Comparison of ENCODE assay signal across 23 cellular contexts in the genomic region with DNA sequence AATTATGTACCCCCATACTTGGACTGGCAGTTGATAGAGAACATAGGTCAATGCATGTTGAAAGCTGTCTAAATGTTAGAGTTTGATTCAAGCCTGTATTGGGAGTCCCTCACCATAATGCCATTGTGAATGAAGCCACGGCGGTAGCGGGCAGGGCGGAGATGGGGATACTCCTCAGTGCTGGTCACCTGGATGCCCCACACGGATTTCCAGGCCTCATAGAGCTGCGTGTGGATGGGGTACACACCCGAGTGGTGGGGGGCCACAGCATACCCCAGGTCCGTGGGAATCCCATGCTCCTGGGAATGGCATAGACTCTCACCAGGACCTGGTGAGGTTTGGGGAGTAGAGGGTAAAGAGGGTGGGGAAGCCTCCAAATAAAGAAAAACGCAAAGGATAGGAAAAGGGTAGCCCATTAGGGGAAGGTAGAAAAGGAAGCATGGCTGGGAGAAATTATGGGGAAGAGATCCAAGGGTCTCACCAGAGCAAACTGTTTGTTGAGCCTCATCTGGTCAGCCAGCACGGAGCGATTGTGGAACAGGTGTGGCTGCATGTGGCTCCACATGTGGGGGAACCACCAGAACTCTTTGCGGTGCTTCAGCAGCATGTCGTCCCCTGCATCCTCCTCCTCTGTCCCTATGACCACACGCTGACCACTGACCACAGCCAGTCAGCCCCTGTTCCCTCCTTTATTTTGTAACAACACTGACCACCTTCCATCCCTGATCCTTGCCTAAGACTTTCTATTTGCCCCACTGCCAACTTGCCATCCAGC. TPM values are rescaled to one million over a fixed set of nuclear protein-coding genes. Genes with fewer than 3 reads are reported as not detected.
A peak's percentile ranks its signal among the peaks of the same experiment; 100 is the strongest.
DNase-seq lines count a peak whose midpoint lies in the region; ATAC-seq, FAIRE-seq and TF ChIP-seq lines count a peak whose summit lies in the region.
"Had no signal": no experiment of that assay in that cellular context is flagged by ENCODE, and none has a peak within 500 bp of the region (broad histone marks: within the 10 kb centered on the region; RNA-seq: fewer than 3 reads in every experiment).

No MANE protein-coding gene starts in this region.

- TF ChIP-seq EP300 in K562 (IDR thresholded peaks at IDR 0.05; ENCODE audit: low read length), result no peak

- WGBS in K562 (ENCODE audit: insufficient coverage, low coverage, missing lambda C conversion rate), result 82% methylated on average over 14 of the region's 14 CpGs

- H3K27me3 ChIP-seq in CD4-positive, alpha-beta memory T cell (ENCODE audit: insufficient read depth, low read length), result no peaks in the 10 kb centered on the region
- no peaks in the 10 kb centered on the region for H3K27me3 ChIP-seq in K562 (ENCODE audit: control insufficient read depth in 2 of 2, insufficient read depth in 2 of 2, low read length in 2 of 2)
- no peaks in the 10 kb centered on the region for H3K27me3 ChIP-seq in PC-9 (ENCODE audit: insufficient read depth, low read depth)
- H3K27me3 ChIP-seq: BLaER1 treated with 17β-estradiol and CSF1 and Interleukin-3, amounts not matched to agents 10 nM and 100 nM; brain microvascular endothelial cell had no signal

- no peaks in the 10 kb centered on the region for H3K9me3 ChIP-seq in CD4-positive, alpha-beta memory T cell (ENCODE audit: control insufficient read depth in 1 of 2, low read length in 2 of 2)
- no peaks in the 10 kb centered on the region for H3K9me3 ChIP-seq in K562 (replicated peaks; ENCODE audit: control insufficient read depth, insufficient read depth, low read depth, low read length)
- H3K9me3 ChIP-seq in PC-9 (ENCODE audit: insufficient read depth, low read depth), result no peaks in the 10 kb centered on the region
- H3K9me3 ChIP-seq: BLaER1 treated with 17β-estradiol and CSF1 and Interleukin-3, amounts not matched to agents 10 nM and 100 nM had no signal

- H2AFZ ChIP-seq in K562 (ENCODE audit: low read depth, low read length) (no peak overlapping the region), PC-9 (no peak overlapping the region)

- no peak for TF ChIP-seq RAD21 in K562 (CRISPR knock-in tag; conservative IDR thresholded peaks at IDR 0.05 in 1 of 2, IDR thresholded peaks at IDR 0.05 in 1 of 2)

- peak overlapping the region; percentile 88 for H3K27ac Mint-ChIP-seq in activated T-cell treated with anti-CD3 and anti-CD28 coated beads, Interleukin-2, amount 50 U/mL, for 72 hours
- H3K27ac Mint-ChIP-seq in CD4-positive, alpha-beta memory T cell, result peak overlapping the region in 6 of 7 donors; percentile 17 to 88 (median 68)
- peak overlapping the region; percentile 81 for H3K27ac Mint-ChIP-seq in stimulated activated effector memory CD8-positive, alpha-beta T cell treated with anti-CD3 and anti-CD28 coated beads, Interleukin-12 subunit alpha, Interleukin-12 subunit beta, amount 100 ng/mL, for 72 hours
- H3K27ac Mint-ChIP-seq: mesothelial cell of epicardium had no signal

- ATAC-seq in activated T-cell treated with anti-CD3 and anti-CD28 coated beads, Interleukin-2, amount 50 U/mL, for 72 hours (replicated peaks in 1 of 2), result no peak
- ATAC-seq in activated T-cell treated with anti-CD3 and anti-CD28 coated beads, Interleukin-2, amount 50 U/mL, for 4 hours, result no peak
- no peak for ATAC-seq in K562
- ATAC-seq in stimulated activated effector memory CD8-positive, alpha-beta T cell treated with anti-CD3 and anti-CD28 coated beads, Interleukin-12 subunit alpha, Interleukin-12 subunit beta, amount 100 ng/mL, for 72 hours, result no peak

- H4K20me1 ChIP-seq in K562 (replicated peaks; ENCODE audit: control insufficient read depth, insufficient read depth, low read length), result peaks cover 5% of the 10 kb centered on the region; the same call in 1 of the 2 replicates
- H4K20me1 ChIP-seq in PC-9 (ENCODE audit: insufficient read depth), result no peaks in the 10 kb centered on the region

- intact Hi-C loops in CD4-positive, alpha-beta memory T cell (cut with micrococcal nuclease), result no loop called here
- intact Hi-C loops in K562 (cut with micrococcal nuclease), result no loop called here
- intact Hi-C loops in PC-9 (cut with micrococcal nuclease; ENCODE audit: unreplicated experiment), result no loop called here

- FAIRE-seq in K562 (lab: Jason Lieb, UNC), result no peak
- FAIRE-seq: GM19239, urothelium cell line had no signal

- H3K36me3 Mint-ChIP-seq in activated T-cell treated with anti-CD3 and anti-CD28 coated beads, Interleukin-2, amount 50 U/mL, for 72 hours (ENCODE audit: insufficient read depth in 2 of 2), result peaks cover 28 to 47% of the 10 kb centered on the region in 2 donors
- H3K36me3 Mint-ChIP-seq in activated T-cell treated with anti-CD3 and anti-CD28 coated beads, Interleukin-2, amount 50 U/mL, for 4 hours (ENCODE audit: insufficient read depth), result peaks cover 47% of the 10 kb centered on the region
- peaks cover 57 to 77% of the 10 kb centered on the region in 2 donors for H3K36me3 Mint-ChIP-seq in CD4-positive, alpha-beta memory T cell
- peaks cover 96% of the 10 kb centered on the region for H3K36me3 Mint-ChIP-seq in stimulated activated effector memory CD8-positive, alpha-beta T cell treated with anti-CD3 and anti-CD28 coated beads, Interleukin-12 subunit alpha, Interleukin-12 subunit beta, amount 100 ng/mL, for 72 hours

- no peak overlapping the region for H3K27ac ChIP-seq in CD4-positive, alpha-beta memory T cell (ENCODE audit: low read depth, low read length)
- H3K27ac ChIP-seq in K562 (ENCODE audit: extremely low read depth, low read depth, low read length) (no peak overlapping the region), PC-9 (no peak overlapping the region)
- H3K27ac ChIP-seq: brain microvascular endothelial cell had no signal

- H3K9me3 Mint-ChIP-seq in activated T-cell treated with anti-CD3 and anti-CD28 coated beads, Interleukin-2, amount 50 U/mL, for 72 hours, result no peaks in the 10 kb centered on the region
- H3K9me3 Mint-ChIP-seq in activated T-cell treated with anti-CD3 and anti-CD28 coated beads, Interleukin-2, amount 50 U/mL, for 4 hours, result no peaks in the 10 kb centered on the region
- no peaks in the 10 kb centered on the region for H3K9me3 Mint-ChIP-seq in CD4-positive, alpha-beta memory T cell
- no peaks in the 10 kb centered on the region for H3K9me3 Mint-ChIP-seq in stimulated activated effector memory CD8-positive, alpha-beta T cell treated with anti-CD3 and anti-CD28 coated beads, Interleukin-12 subunit alpha, Interleukin-12 subunit beta, amount 100 ng/mL, for 72 hours
- H3K9me3 Mint-ChIP-seq: mesothelial cell of epicardium had no signal

- no peak for DNase-seq in activated T-cell treated with anti-CD3 and anti-CD28 coated beads, Interleukin-2, amount 50 U/mL, for 72 hours
- no peak for DNase-seq in activated T-cell treated with anti-CD3 and anti-CD28 coated beads, Interleukin-2, amount 50 U/mL, for 4 hours
- DNase-seq in CD4-positive, alpha-beta memory T cell, result no peak
- no peak for DNase-seq in K562 (ENCODE audit: extremely low read depth in 1 of 4, low spot score in 3 of 4)
- no peak for DNase-seq in stimulated activated effector memory CD8-positive, alpha-beta T cell treated with anti-CD3 and anti-CD28 coated beads, Interleukin-12 subunit alpha, Interleukin-12 subunit beta, amount 100 ng/mL, for 72 hours (ENCODE audit: low spot score in 2 of 2)
- DNase-seq in PC-9, result no peak
- no peak for DNase-seq in OCI-M1 (lab: John Stamatoyannopoulos, UW)
- DNase-seq in midbrain (lab: John Stamatoyannopoulos, UW), result no peak
- DNase-seq: activated CD4-positive, alpha-beta T cell treated with anti-CD3 and anti-CD28 coated beads for 1 hour; activated CD8-positive, alpha-beta memory T cell treated with anti-CD3 and anti-CD28 coated beads, Interleukin-2, amount 50 U/mL, for 48 hours; brain microvascular endothelial cell; cortex of kidney; DMS153; GDM1; glutamatergic neuron; NCI-H1417 treated with DMSO at 0.1 percent for 48 hours; NCI-H524 treated with DMSO at 0.1 percent for 48 hours; stimulated activated CD4-positive, alpha-beta T cell treated with anti-CD3 and anti-CD28 coated beads, Interleukin-2, amount 100 ng/mL, for 48 hours had no signal

- H3K4me3 Mint-ChIP-seq in activated T-cell treated with anti-CD3 and anti-CD28 coated beads, Interleukin-2, amount 50 U/mL, for 72 hours, result peak overlapping the region; percentile 43 to 60
- no peak overlapping the region for H3K4me3 Mint-ChIP-seq in activated T-cell treated with anti-CD3 and anti-CD28 coated beads, Interleukin-2, amount 50 U/mL, for 4 hours
- H3K4me3 Mint-ChIP-seq in CD4-positive, alpha-beta memory T cell, result peak overlapping the region in 3 of 8 donors; percentile 25 to 50 (median 49)
- H3K4me3 Mint-ChIP-seq in stimulated activated effector memory CD8-positive, alpha-beta T cell treated with anti-CD3 and anti-CD28 coated beads, Interleukin-12 subunit alpha, Interleukin-12 subunit beta, amount 100 ng/mL, for 72 hours, result peak overlapping the region; percentile 3
- H3K4me3 Mint-ChIP-seq: mesothelial cell of epicardium had no signal

- H3K4me1 Mint-ChIP-seq in activated T-cell treated with anti-CD3 and anti-CD28 coated beads, Interleukin-2, amount 50 U/mL, for 72 hours (ENCODE audit: low read depth), result peaks cover 73% of the 10 kb centered on the region
- H3K4me1 Mint-ChIP-seq in activated T-cell treated with anti-CD3 and anti-CD28 coated beads, Interleukin-2, amount 50 U/mL, for 4 hours (ENCODE audit: low read depth), result peaks cover 50% of the 10 kb centered on the region
- H3K4me1 Mint-ChIP-seq in CD4-positive, alpha-beta memory T cell, result peaks cover 32 to 61% (median 42%) of the 10 kb centered on the region in 4 donors
- peaks cover 64% of the 10 kb centered on the region for H3K4me1 Mint-ChIP-seq in stimulated activated effector memory CD8-positive, alpha-beta T cell treated with anti-CD3 and anti-CD28 coated beads, Interleukin-12 subunit alpha, Interleukin-12 subunit beta, amount 100 ng/mL, for 72 hours

- POLR2A ChIA-PET in CD4-positive, alpha-beta memory T cell (lab: Charles Lee; ENCODE audit: partially characterized antibody), result interaction anchor here (0.8 to 1.9 kb wide), 4 partner anchors 10 to 63 kb away, joined by 3 to 6 read pairs (median 4); partner anchors contain the start of gene ZSWIM8
- POLR2A ChIA-PET in K562 (lab: Yijun Ruan, JAX) (interaction anchor here (0.6 to 3.6 kb wide), 4 partner anchors 7 to 669 kb away, joined by 3 to 20 read pairs (median 4); no protein-coding TSS in a partner anchor), PC-9 (lab: Charles Lee; ENCODE audit: unreplicated experiment) (no interaction called here)

- no peak for TF ChIP-seq CTCF in K562 (IDR thresholded peaks at IDR 0.05 in 2 of 3, conservative IDR thresholded peaks at IDR 0.05 in 1 of 3; ENCODE audit: insufficient read depth in 2 of 3, low read depth in 1 of 3, low read length in 3 of 3)
- TF ChIP-seq CTCF in PC-9 (conservative IDR thresholded peaks at IDR 0.05), result no peak

- peaks cover 46% of the 10 kb centered on the region for H3K4me1 ChIP-seq in CD4-positive, alpha-beta memory T cell (ENCODE audit: insufficient read depth, low read length)
- H3K4me1 ChIP-seq in K562 (replicated peaks in 1 of 2; ENCODE audit: control insufficient read depth in 2 of 2, insufficient read depth in 2 of 2, low read length in 2 of 2) (peaks cover 23 to 34% of the 10 kb centered on the region in 2 experiments), PC-9 (replicated peaks; ENCODE audit: insufficient read depth) (peaks cover 5% of the 10 kb centered on the region; the same call in 1 of the 2 replicates)

- peaks cover 12% of the 10 kb centered on the region; the same call in 1 of the 2 replicates for H3F3A ChIP-seq in PC-9 (ENCODE audit: insufficient read depth, low read depth)

- CTCF ChIA-PET in CD4-positive, alpha-beta memory T cell (lab: Charles Lee; ENCODE audit: partially characterized antibody), result interaction anchor here (0.8 to 1.5 kb wide), 3 partner anchors 22 to 134 kb away, joined by 3 read pairs; no protein-coding TSS in a partner anchor
- CTCF ChIA-PET in K562 (lab: Yijun Ruan, JAX; ENCODE audit: low intra/inter-chr PET ratio), result no interaction called here
- CTCF ChIA-PET in PC-9 (lab: Charles Lee), result no interaction called here

- in situ Hi-C loops in K562 (cut with MboI), result no loop called here

- peak overlapping the region in 1 of 2 experiments; percentile 76; a peak in 2 of 4 replicates for H3K9ac ChIP-seq in K562 (ENCODE audit: insufficient read depth in 1 of 2, low read depth in 2 of 2, low read length in 2 of 2)

- H3K4me2 ChIP-seq in K562 (ENCODE audit: insufficient read depth, low read length) (no peak overlapping the region), PC-9 (no peak overlapping the region)
- H3K4me2 ChIP-seq: smooth muscle cell had no signal

- BruUV-seq in K562 (replicated peaks; lab: Mats Ljungman, UMichigan) (no TSS peak), PC-9 (replicated peaks; lab: Mats Ljungman, UMichigan) (no TSS peak)

- peaks cover 63% of the 10 kb centered on the region for H3K36me3 ChIP-seq in CD4-positive, alpha-beta memory T cell (ENCODE audit: insufficient read depth, low read length)
- H3K36me3 ChIP-seq in K562 (ENCODE audit: control insufficient read depth, insufficient read depth, low read length) (peaks cover 67% of the 10 kb centered on the region), PC-9 (ENCODE audit: low read depth) (0 out of 2 replicates have a peak, but pooled peaks cover 19% of the 10 kb centered on the region)

- H3K9me1 ChIP-seq in K562 (ENCODE audit: control insufficient read depth, insufficient read depth, low read length), result no peaks in the 10 kb centered on the region

- H3K9me2 ChIP-seq in PC-9 (ENCODE audit: insufficient read depth), result no peaks in the 10 kb centered on the region

- H3K27me3 Mint-ChIP-seq in activated T-cell treated with anti-CD3 and anti-CD28 coated beads, Interleukin-2, amount 50 U/mL, for 72 hours (ENCODE audit: low read depth), result no peaks in the 10 kb centered on the region
- no peaks in the 10 kb centered on the region for H3K27me3 Mint-ChIP-seq in activated T-cell treated with anti-CD3 and anti-CD28 coated beads, Interleukin-2, amount 50 U/mL, for 4 hours (ENCODE audit: low read depth)
- H3K27me3 Mint-ChIP-seq in CD4-positive, alpha-beta memory T cell, result no peaks in the 10 kb centered on the region

- H3K4me3 ChIP-seq in CD4-positive, alpha-beta memory T cell (ENCODE audit: low read length in 2 of 2), result no peak overlapping the region
- H3K4me3 ChIP-seq in K562, result no peak overlapping the region
- H3K4me3 ChIP-seq in PC-9, result no peak overlapping the region
- H3K4me3 ChIP-seq: BLaER1 treated with 17β-estradiol and CSF1 and Interleukin-3, amounts not matched to agents 10 nM and 100 nM; smooth muscle cell had no signal

- TF ChIP-seq POLR2A in K562 (conservative IDR thresholded peaks at IDR 0.05), result no peak

- H3K79me2 ChIP-seq in K562 (ENCODE audit: control insufficient read depth, insufficient read depth, low read length), result peaks cover 11% of the 10 kb centered on the region
- peaks cover 4% of the 10 kb centered on the region; the same call in 1 of the 2 replicates for H3K79me2 ChIP-seq in PC-9 (ENCODE audit: low read depth)

RNA-seq across cellular contexts. Expression of gene NDST2, which starts 5.0 kb away (rescaled TPM):
- total RNA-seq in activated T-cell treated with anti-CD3 and anti-CD28 coated beads, Interleukin-2, amount 50 U/mL, for 72 hours, result 100 to 1,000 TPM; 120 to 127 TPM
- 10 to 100 TPM; 51.1 to 67.1 (median 58.7) TPM for total RNA-seq in activated T-cell treated with anti-CD3 and anti-CD28 coated beads, Interleukin-2, amount 50 U/mL, for 4 hours
- total RNA-seq in CD4-positive, alpha-beta memory T cell, result 10 to 100 TPM; 84.8 to 87.7 TPM
- 10 to 100 TPM; 14.4 to 33.7 TPM for polyA plus RNA-seq in CD4-positive, alpha-beta memory T cell
- total RNA-seq in K562 (2011; cell fraction: chromatin; rRNA removed; ENCODE audit: low replicate concordance), result 130 and 235 TPM in 2 replicates
- total RNA-seq in K562 (2011; cell fraction: nucleolus; rRNA removed), result 102 and 121 TPM in 2 replicates
- 108 and 109 TPM in 2 replicates for total RNA-seq in K562 (2011; cell fraction: nucleoplasm; rRNA removed)
- total RNA-seq in K562 (2014; rRNA removed) (27.2 and 32.1 TPM in 2 replicates), K562 (2014; rRNA removed; fragmentation: Illumina TruSeq; extraction: Trizol) (12.5 and 14.7 TPM in 2 replicates), K562 (2015; rRNA removed; fragmentation: Illumina TruSeq; extraction: Trizol) (18.2 and 19.6 TPM in 2 replicates), K562 (2021) (33.9 and 35.7 TPM in 2 replicates), PC-9 (2021) (20.4 and 22.8 TPM in 2 replicates)
- polyA plus RNA-seq in K562 (2011; rRNA removed) (23.8 and 31.6 TPM in 2 replicates), K562 (2014; fragmentation: Illumina TruSeq; extraction: Trizol) (22.6 TPM in 2 replicates), K562 (2014; fragmentation: Nextera tagmentation; extraction: Ambion mirVana) (1 to 10 TPM; 4.7 to 6.3 TPM), K562 (2014; rRNA removed) (30.5 and 31.4 TPM in 2 replicates)
- 23.7 and 30.6 TPM in 2 replicates for polyA plus RNA-seq in K562 (2011; cell fraction: cytosol; rRNA removed)
- 99.8 and 108 TPM in 2 replicates for polyA plus RNA-seq in K562 (2011; cell fraction: nucleus; rRNA removed)
- 42.1 and 123 TPM in 2 replicates for polyA plus RNA-seq in K562 (2012)
- polyA minus RNA-seq in K562 (2011; rRNA and poly(A)+ RNA removed), result 22.0 and 23.5 TPM in 2 replicates
- 12.5 and 14.2 TPM in 2 replicates for polyA minus RNA-seq in K562 (2011; cell fraction: cytosol; rRNA and poly(A)+ RNA removed)
- 44.3 and 53.9 TPM in 2 replicates for polyA minus RNA-seq in K562 (2011; cell fraction: nucleus; rRNA and poly(A)+ RNA removed)

RNA-seq across cellular contexts. Expression of gene ZSWIM8, which starts 21.0 kb away (rescaled TPM):
- total RNA-seq in activated T-cell treated with anti-CD3 and anti-CD28 coated beads, Interleukin-2, amount 50 U/mL, for 72 hours, result 10 to 100 TPM; 72.0 to 81.3 TPM
- 10 to 100 TPM; 31.3 to 41.2 (median 40.5) TPM for total RNA-seq in activated T-cell treated with anti-CD3 and anti-CD28 coated beads, Interleukin-2, amount 50 U/mL, for 4 hours
- total RNA-seq in CD4-positive, alpha-beta memory T cell, result 100 to 1,000 TPM in 1 of 2 experiments, 10 to 100 TPM in 1; 93.3 to 100 TPM
- 10 to 100 TPM in 1 of 2 donors, 1 to 10 TPM in 1; 4.5 to 24.6 TPM for polyA plus RNA-seq in CD4-positive, alpha-beta memory T cell
- total RNA-seq in K562 (2011; cell fraction: chromatin; rRNA removed; ENCODE audit: low replicate concordance), result 202 and 543 TPM in 2 replicates
- 249 and 295 TPM in 2 replicates for total RNA-seq in K562 (2011; cell fraction: nucleolus; rRNA removed)
- total RNA-seq in K562 (2011; cell fraction: nucleoplasm; rRNA removed), result 177 and 202 TPM in 2 replicates
- total RNA-seq in K562 (2014; rRNA removed), result 21.9 and 34.2 TPM in 2 replicates
- 14.9 and 15.0 TPM in 2 replicates for total RNA-seq in K562 (2014; rRNA removed; fragmentation: Illumina TruSeq; extraction: Trizol)
- total RNA-seq in K562 (2015; rRNA removed; fragmentation: Illumina TruSeq; extraction: Trizol), result 26.7 and 30.0 TPM in 2 replicates
- total RNA-seq in K562 (2021), result 43.4 and 45.6 TPM in 2 replicates
- 35.1 and 76.4 TPM in 2 replicates for polyA plus RNA-seq in K562 (2011; rRNA removed)
- 51.3 and 87.4 TPM in 2 replicates for polyA plus RNA-seq in K562 (2011; cell fraction: cytosol; rRNA removed)
- 367 and 476 TPM in 2 replicates for polyA plus RNA-seq in K562 (2011; cell fraction: nucleus; rRNA removed)
- polyA plus RNA-seq in K562 (2012), result 41.4 and 84.7 TPM in 2 replicates
- polyA plus RNA-seq in K562 (2014; fragmentation: Illumina TruSeq; extraction: Trizol), result 40.7 and 51.3 TPM in 2 replicates
- polyA plus RNA-seq in K562 (2014; fragmentation: Nextera tagmentation; extraction: Ambion mirVana), result 1 to 10 TPM; 5.6 to 6.2 TPM
- polyA plus RNA-seq in K562 (2014; rRNA removed), result 38.4 and 47.8 TPM in 2 replicates
- 34.3 and 47.0 TPM in 2 replicates for polyA minus RNA-seq in K562 (2011; rRNA and poly(A)+ RNA removed)
- polyA minus RNA-seq in K562 (2011; cell fraction: cytosol; rRNA and poly(A)+ RNA removed), result 38.9 and 42.1 TPM in 2 replicates
- 56.4 and 72.0 TPM in 2 replicates for polyA minus RNA-seq in K562 (2011; cell fraction: nucleus; rRNA and poly(A)+ RNA removed)
- total RNA-seq in PC-9 (2021), result 49.2 and 70.0 TPM in 2 replicates

RNA-seq across cellular contexts. Expression of gene CHCHD1, which starts 24.5 kb away (rescaled TPM):
- 10 to 100 TPM; 22.5 to 23.5 TPM for total RNA-seq in activated T-cell treated with anti-CD3 and anti-CD28 coated beads, Interleukin-2, amount 50 U/mL, for 72 hours
- total RNA-seq in activated T-cell treated with anti-CD3 and anti-CD28 coated beads, Interleukin-2, amount 50 U/mL, for 4 hours, result 10 to 100 TPM; 34.7 to 35.9 (median 35.9) TPM
- 10 to 100 TPM; 21.8 to 24.0 TPM for total RNA-seq in CD4-positive, alpha-beta memory T cell
- polyA plus RNA-seq in CD4-positive, alpha-beta memory T cell, result 10 to 100 TPM; 33.1 to 56.0 TPM
- 21.6 and 37.5 TPM in 2 replicates for total RNA-seq in K562 (2011; cell fraction: chromatin; rRNA removed; ENCODE audit: low replicate concordance)
- 20.1 and 25.8 TPM in 2 replicates for total RNA-seq in K562 (2011; cell fraction: nucleolus; rRNA removed)
- total RNA-seq in K562 (2011; cell fraction: nucleoplasm; rRNA removed), result 37.9 and 46.2 TPM in 2 replicates
- total RNA-seq in K562 (2014; rRNA removed), result 82.9 and 130 TPM in 2 replicates
- total RNA-seq in K562 (2014; rRNA removed; fragmentation: Illumina TruSeq; extraction: Trizol), result 68.2 and 79.6 TPM in 2 replicates
- 69.6 and 83.4 TPM in 2 replicates for total RNA-seq in K562 (2015; rRNA removed; fragmentation: Illumina TruSeq; extraction: Trizol)
- 52.9 and 54.9 TPM in 2 replicates for total RNA-seq in K562 (2021)
- polyA plus RNA-seq in K562 (2011; rRNA removed), result 84.9 and 110 TPM in 2 replicates
- polyA plus RNA-seq in K562 (2011; cell fraction: cytosol; rRNA removed), result 54.8 and 55.0 TPM in 2 replicates
- 33.4 and 48.1 TPM in 2 replicates for polyA plus RNA-seq in K562 (2011; cell fraction: nucleus; rRNA removed)
- 70.3 and 131 TPM in 2 replicates for polyA plus RNA-seq in K562 (2012)
- polyA plus RNA-seq in K562 (2014; fragmentation: Illumina TruSeq; extraction: Trizol), result 59.5 and 75.0 TPM in 2 replicates
- 100 to 1,000 TPM in 1 of 2 experiments, 10 to 100 TPM in 1; 89.7 to 114 TPM for polyA plus RNA-seq in K562 (2014; fragmentation: Nextera tagmentation; extraction: Ambion mirVana)
- polyA plus RNA-seq in K562 (2014; rRNA removed), result 126 and 135 TPM in 2 replicates
- polyA minus RNA-seq in K562 (2011; rRNA and poly(A)+ RNA removed), result 21.0 and 21.1 TPM in 2 replicates
- polyA minus RNA-seq in K562 (2011; cell fraction: cytosol; rRNA and poly(A)+ RNA removed), result 11.0 and 14.1 TPM in 2 replicates
- 11.0 and 27.2 TPM in 2 replicates for polyA minus RNA-seq in K562 (2011; cell fraction: nucleus; rRNA and poly(A)+ RNA removed)
- 44.1 and 44.5 TPM in 2 replicates for total RNA-seq in PC-9 (2021)
